In genomic region chr1:36579049-36579448, GRCh38 we compare ENCODE assay signal across 33 cellular contexts.
"Had no signal": no experiment of that assay in that cellular context is flagged by ENCODE, and none has a peak within 500 bp of the region (broad histone marks: within the 10 kb centered on the region; RNA-seq: fewer than 3 reads in every experiment).

No MANE protein-coding gene starts in this region.

- H3K27ac Mint-ChIP-seq: activated B cell treated with CpG ODN at 0.5 μM for 24 hours; activated CD4-positive, alpha-beta memory T cell treated with anti-CD3 and anti-CD28 coated beads for 36 hours; activated CD8-positive, alpha-beta memory T cell treated with anti-CD3 and anti-CD28 coated beads, Interleukin-2, amount 10 ng/mL, durations not matched to agents 7 days and 5 days; activated CD8-positive, alpha-beta T cell treated with anti-CD3 and anti-CD28 coated beads, Interleukin-2, amount 10 ng/mL, durations not matched to agents 7 days and 5 days; activated naive CD4-positive, alpha-beta T cell treated with anti-CD3 and anti-CD28 coated beads, Interleukin-2, amount 10 ng/mL, durations not matched to agents 7 days and 5 days; activated naive CD8-positive, alpha-beta T cell treated with anti-CD3 and anti-CD28 coated beads, Interleukin-2, amount 10 ng/mL, durations not matched to agents 7 days and 5 days; activated T-cell treated with anti-CD3 and anti-CD28 coated beads, Interleukin-2, amount 50 U/mL, for 24 hours; activated T-cell treated with anti-CD3 and anti-CD28 coated beads, Interleukin-2, amount 50 U/mL, for 72 hours; dendritic cell treated with granulocyte-macrophage colony-stimulating factor and Interleukin-4, amounts not matched to agents 40 ng/mL and 50 ng/mL, for 4 days; T-helper 1 cell treated with Interleukin-12 subunit alpha and Interleukin-12 subunit beta and Interleukin-4 antibody, amounts not matched to agents 30 μg/mL and 1 μg/mL, for 36 hours had no signal

- H3K4me3 ChIP-seq: ascending aorta, coronary artery, esophagus muscularis mucosa, gastroesophageal sphincter had no signal

- H3K27ac ChIP-seq: ascending aorta, brain microvascular endothelial cell, coronary artery, esophagus muscularis mucosa, foreskin keratinocyte, gastroesophageal sphincter had no signal

- ATAC-seq: activated CD4-positive, CD25-positive, alpha-beta regulatory T cell treated with anti-CD3 and anti-CD28 coated beads, Interleukin-2, amount 50 U/mL, for 24 hours; activated CD8-positive, alpha-beta memory T cell treated with anti-CD3 and anti-CD28 coated beads, Interleukin-2, amount 10 ng/mL, durations not matched to agents 7 days and 5 days; activated CD8-positive, alpha-beta T cell treated with anti-CD3 and anti-CD28 coated beads, Interleukin-2, amount 10 ng/mL, durations not matched to agents 7 days and 5 days; activated naive CD4-positive, alpha-beta T cell treated with anti-CD3 and anti-CD28 coated beads, Interleukin-2, amount 50 U/mL, for 72 hours; activated T-cell treated with anti-CD3 and anti-CD28 coated beads, Interleukin-2, amount 50 U/mL, for 72 hours; effector memory CD8-positive, alpha-beta T cell; foreskin keratinocyte; gastroesophageal sphincter; T-cell had no signal

- H3K9me3 ChIP-seq: ascending aorta, esophagus muscularis mucosa, gastroesophageal sphincter had no signal

- H3K36me3 Mint-ChIP-seq: activated CD4-positive, alpha-beta memory T cell treated with anti-CD3 and anti-CD28 coated beads for 36 hours; activated CD8-positive, alpha-beta memory T cell treated with anti-CD3 and anti-CD28 coated beads, Interleukin-2, amount 10 ng/mL, durations not matched to agents 7 days and 5 days; activated naive CD4-positive, alpha-beta T cell treated with anti-CD3 and anti-CD28 coated beads, Interleukin-2, amount 10 ng/mL, durations not matched to agents 7 days and 5 days; activated naive CD4-positive, alpha-beta T cell treated with anti-CD3 and anti-CD28 coated beads, Interleukin-2, amount 50 U/mL, for 72 hours; activated naive CD8-positive, alpha-beta T cell treated with anti-CD3 and anti-CD28 coated beads, Interleukin-2, amount 10 ng/mL, durations not matched to agents 7 days and 5 days; T-cell had no signal

- DNase-seq: activated B cell treated with CpG ODN at 0.5 μM for 24 hours; activated CD4-positive, alpha-beta memory T cell treated with anti-CD3 and anti-CD28 coated beads for 36 hours; activated CD4-positive, alpha-beta T cell treated with anti-CD3 and anti-CD28 coated beads for 48 hours; activated CD4-positive, alpha-beta T cell treated with anti-CD3 and anti-CD28 coated beads, Interleukin-2, amount 50 U/mL, for 1 hour; activated CD8-positive, alpha-beta memory T cell treated with anti-CD3 and anti-CD28 coated beads, Interleukin-2, amount 10 ng/mL, durations not matched to agents 7 days and 5 days; activated CD8-positive, alpha-beta memory T cell treated with anti-CD3 and anti-CD28 coated beads, Interleukin-2, amount 50 U/mL, for 48 hours; activated CD8-positive, alpha-beta T cell treated with anti-CD3 and anti-CD28 coated beads, Interleukin-2, amount 10 ng/mL, durations not matched to agents 7 days and 5 days; activated gamma-delta T cell; activated naive CD4-positive, alpha-beta T cell; activated naive CD4-positive, alpha-beta T cell treated with anti-CD3 and anti-CD28 coated beads, Interleukin-2, amount 10 ng/mL, durations not matched to agents 7 days and 5 days; activated naive CD8-positive, alpha-beta T cell treated with anti-CD3 and anti-CD28 coated beads, Interleukin-2, amount 10 ng/mL, durations not matched to agents 7 days and 5 days; activated T-cell treated with anti-CD3 and anti-CD28 coated beads for 4 hours; activated T-cell treated with anti-CD3 and anti-CD28 coated beads, Interleukin-2, amount 50 U/mL, for 24 hours; activated T-cell treated with anti-CD3 and anti-CD28 coated beads, Interleukin-2, amount 50 U/mL, for 72 hours; brain microvascular endothelial cell; effector CD4-positive, alpha-beta T cell; effector memory CD8-positive, alpha-beta T cell; erythroblast; foreskin keratinocyte; head of caudate nucleus; SW 1271; T-cell; T1000; WERI-Rb-1 had no signal

- H3K27me3 ChIP-seq: ascending aorta, brain microvascular endothelial cell, foreskin keratinocyte had no signal

- H3K4me1 ChIP-seq: ascending aorta, esophagus muscularis mucosa, foreskin keratinocyte, gastroesophageal sphincter had no signal

- H3K9me3 Mint-ChIP-seq: activated B cell treated with CpG ODN at 0.5 μM for 24 hours; activated CD4-positive, alpha-beta memory T cell treated with anti-CD3 and anti-CD28 coated beads for 36 hours; activated naive CD4-positive, alpha-beta T cell treated with anti-CD3 and anti-CD28 coated beads, Interleukin-2, amount 10 ng/mL, durations not matched to agents 7 days and 5 days; activated naive CD4-positive, alpha-beta T cell treated with anti-CD3 and anti-CD28 coated beads, Interleukin-2, amount 50 U/mL, for 72 hours; activated naive CD8-positive, alpha-beta T cell treated with anti-CD3 and anti-CD28 coated beads, Interleukin-2, amount 10 ng/mL, durations not matched to agents 7 days and 5 days; activated T-cell treated with anti-CD3 and anti-CD28 coated beads, Interleukin-2, amount 50 U/mL, for 24 hours; activated T-cell treated with anti-CD3 and anti-CD28 coated beads, Interleukin-2, amount 50 U/mL, for 72 hours; central memory CD8-positive, alpha-beta T cell; dendritic cell treated with granulocyte-macrophage colony-stimulating factor and Interleukin-4, amounts not matched to agents 40 ng/mL and 50 ng/mL, for 4 days; effector memory CD8-positive, alpha-beta T cell; T-cell; T-helper 1 cell treated with Interleukin-12 subunit alpha and Interleukin-12 subunit beta and Interleukin-4 antibody, amounts not matched to agents 30 μg/mL and 1 μg/mL, for 36 hours had no signal

- H3K36me3 ChIP-seq: ascending aorta, brain microvascular endothelial cell, esophagus muscularis mucosa, gastroesophageal sphincter, WERI-Rb-1 had no signal

- H3K4me1 Mint-ChIP-seq: activated B cell treated with CpG ODN at 0.5 μM for 24 hours; activated CD8-positive, alpha-beta memory T cell treated with anti-CD3 and anti-CD28 coated beads, Interleukin-2, amount 10 ng/mL, durations not matched to agents 7 days and 5 days; activated naive CD4-positive, alpha-beta T cell treated with anti-CD3 and anti-CD28 coated beads, Interleukin-2, amount 10 ng/mL, durations not matched to agents 7 days and 5 days; activated naive CD8-positive, alpha-beta T cell treated with anti-CD3 and anti-CD28 coated beads, Interleukin-2, amount 10 ng/mL, durations not matched to agents 7 days and 5 days; central memory CD8-positive, alpha-beta T cell had no signal

- H3K4me3 Mint-ChIP-seq: activated B cell treated with CpG ODN at 0.5 μM for 24 hours; activated CD4-positive, alpha-beta memory T cell treated with anti-CD3 and anti-CD28 coated beads for 36 hours; activated CD8-positive, alpha-beta memory T cell treated with anti-CD3 and anti-CD28 coated beads, Interleukin-2, amount 10 ng/mL, durations not matched to agents 7 days and 5 days; activated CD8-positive, alpha-beta T cell treated with anti-CD3 and anti-CD28 coated beads, Interleukin-2, amount 10 ng/mL, durations not matched to agents 7 days and 5 days; activated naive CD4-positive, alpha-beta T cell treated with anti-CD3 and anti-CD28 coated beads, Interleukin-2, amount 10 ng/mL, durations not matched to agents 7 days and 5 days; activated naive CD8-positive, alpha-beta T cell treated with anti-CD3 and anti-CD28 coated beads, Interleukin-2, amount 10 ng/mL, durations not matched to agents 7 days and 5 days; activated T-cell treated with anti-CD3 and anti-CD28 coated beads, Interleukin-2, amount 50 U/mL, for 24 hours; activated T-cell treated with anti-CD3 and anti-CD28 coated beads, Interleukin-2, amount 50 U/mL, for 72 hours; central memory CD8-positive, alpha-beta T cell; dendritic cell treated with granulocyte-macrophage colony-stimulating factor and Interleukin-4, amounts not matched to agents 40 ng/mL and 50 ng/mL, for 4 days; effector memory CD8-positive, alpha-beta T cell; T-cell; T-helper 1 cell treated with Interleukin-12 subunit alpha and Interleukin-12 subunit beta and Interleukin-4 antibody, amounts not matched to agents 30 μg/mL and 1 μg/mL, for 36 hours had no signal
